ENCODE assay signal across 22 cellular contexts in genomic region chr10:113426181-113426837, GRCh38.
DNase-seq lines count a peak whose midpoint lies in the region; ATAC-seq, FAIRE-seq and TF ChIP-seq lines count a peak whose summit lies in the region.
"Had no signal": no experiment of that assay in that cellular context is flagged by ENCODE, and none has a peak within 500 bp of the region (broad histone marks: within the 10 kb centered on the region; RNA-seq: fewer than 3 reads in every experiment).

No MANE protein-coding gene starts in this region.

- no peak for TF ChIP-seq CTCF in A549 (IDR thresholded peaks at IDR 0.05)
- TF ChIP-seq CTCF in Panc1 (IDR thresholded peaks at IDR 0.05), result no peak
- no peak for TF ChIP-seq CTCF in PC-9 (conservative IDR thresholded peaks at IDR 0.05)

- H3K4me1 ChIP-seq in A549 (peaks cover 12% of the 10 kb centered on the region), Panc1 (ENCODE audit: control insufficient read depth, insufficient read depth, low read length) (no peaks in the 10 kb centered on the region), PC-9 (replicated peaks; ENCODE audit: insufficient read depth) (no peaks in the 10 kb centered on the region)

- FAIRE-seq in A549 (lab: Jason Lieb, UNC), result no peak
- FAIRE-seq: RCC 7860 had no signal

- peaks cover 13% of the 10 kb centered on the region for H3K27me3 ChIP-seq in Panc1 (ENCODE audit: control insufficient read depth, insufficient read depth, low read length)
- H3K27me3 ChIP-seq in PC-9 (ENCODE audit: insufficient read depth, low read depth), result no peaks in the 10 kb centered on the region; the same call in 1 of the 2 replicates
- H3K27me3 ChIP-seq: MG63 had no signal

- no peak for TF ChIP-seq POLR2A in A549 (IDR thresholded peaks at IDR 0.05; ENCODE audit: low read length)

- TF ChIP-seq EP300 in A549 (IDR thresholded peaks at IDR 0.05), result no peak

- DNase-seq in A549 (ENCODE audit: low read depth in 1 of 2, low spot score in 1 of 2) (no peak), COR-L47 (lab: John Stamatoyannopoulos, UW) (peak; percentile 5), NCI-H1417 treated with DMSO at 0.1 percent for 48 hours (lab: John Stamatoyannopoulos, UW) (peak; percentile 18), Panc1 (ENCODE audit: low read depth, low spot score) (no peak), dermis blood vessel endothelial cell (no peak), PC-9 (no peak)
- DNase-seq: C1 segment of cervical spinal cord, DMS 273 treated with DMSO at 0.1 percent for 48 hours, GF-D8, Kasumi-1, MG63, NCI-H1048, NCI-H1930, NCI-H2171 treated with DMSO at 0.1 percent for 48 hours, NCI-H446 treated with DMSO at 0.1 percent for 48 hours, Right ventricle myocardium superior, T-cell, T-helper 9 cell had no signal

- H3K27ac ChIP-seq in A549, result no peak overlapping the region
- H3K27ac ChIP-seq in Panc1 (ENCODE audit: low read length), result no peak overlapping the region
- no peak overlapping the region for H3K27ac ChIP-seq in PC-9

- H3K4me2 ChIP-seq in A549, result peak overlapping the region; percentile 50
- H3K4me2 ChIP-seq in PC-9, result no peak overlapping the region
- H3K4me2 ChIP-seq: GM23338 had no signal

- H3K4me3 ChIP-seq in A549 (no peak overlapping the region), Panc1 (ENCODE audit: low read depth in 2 of 2, low read length in 2 of 2) (no peak overlapping the region), PC-9 (no peak overlapping the region)
- H3K4me3 ChIP-seq: GM23338, MG63 had no signal

- POLR2A ChIA-PET in A549 (lab: Yijun Ruan, JAX), result no interaction called here
- POLR2A ChIA-PET in Panc1 (lab: Charles Lee), result interaction anchor here (0.6 kb wide), 1 partner anchor 852 kb away, joined by 3 read pairs; no protein-coding TSS in a partner anchor
- POLR2A ChIA-PET in PC-9 (lab: Charles Lee; ENCODE audit: unreplicated experiment), result no interaction called here

- intact Hi-C loops in Panc1 (cut with micrococcal nuclease; ENCODE audit: unreplicated experiment), result no loop called here
- intact Hi-C loops in PC-9 (cut with micrococcal nuclease; ENCODE audit: unreplicated experiment), result no loop called here

- WGBS in A549 (ENCODE audit: missing lambda C conversion rate), result 90% methylated on average over 8 of the region's 8 CpGs

- in situ Hi-C loops in Panc1 (cut with HindIII; ENCODE audit: low pct_unique_long_range_greater_than_20kb, low sequenced_read_pairs), result no loop called here

- CTCF ChIA-PET in A549 (lab: Yijun Ruan, JAX), result interaction anchor here (1.0 to 1.4 kb wide), 2 partner anchors 28 to 38 kb away, joined by 3 to 4 read pairs; no protein-coding TSS in a partner anchor
- CTCF ChIA-PET in Panc1 (lab: Charles Lee), result interaction anchor here (0.6 kb wide), 1 partner anchor 160 kb away, joined by 6 read pairs; no protein-coding TSS in a partner anchor
- CTCF ChIA-PET in PC-9 (lab: Charles Lee), result no interaction called here

- H4K20me1 ChIP-seq in PC-9 (ENCODE audit: insufficient read depth), result no peaks in the 10 kb centered on the region

- H3K36me3 ChIP-seq in Panc1 (ENCODE audit: control insufficient read depth, insufficient read depth, low read length) (no peaks in the 10 kb centered on the region), PC-9 (ENCODE audit: low read depth) (no peaks in the 10 kb centered on the region)
- H3K36me3 ChIP-seq: MG63 had no signal

- no peaks in the 10 kb centered on the region for H3K9me2 ChIP-seq in PC-9 (ENCODE audit: insufficient read depth)

- no peaks in the 10 kb centered on the region for H3F3A ChIP-seq in PC-9 (ENCODE audit: insufficient read depth, low read depth)

- H2AFZ ChIP-seq in PC-9, result no peak overlapping the region
- H2AFZ ChIP-seq: GM23338 had no signal

- peaks cover 11% of the 10 kb centered on the region for H3K9me3 ChIP-seq in A549
- no peaks in the 10 kb centered on the region for H3K9me3 ChIP-seq in Panc1 (ENCODE audit: control insufficient read depth, insufficient read depth, low read depth, low read length)
- H3K9me3 ChIP-seq in PC-9 (ENCODE audit: insufficient read depth, low read depth), result no peaks in the 10 kb centered on the region
- H3K9me3 ChIP-seq: MG63 had no signal

- BruUV-seq in Panc1 (replicated peaks; lab: Mats Ljungman, UMichigan), result no TSS peak
- BruUV-seq in PC-9 (replicated peaks; lab: Mats Ljungman, UMichigan), result no TSS peak

- H3K79me2 ChIP-seq in PC-9 (ENCODE audit: low read depth), result no peaks in the 10 kb centered on the region

- ATAC-seq in A549 (no peak; a peak in 1 of 6 replicates), Panc1 (0 out of 2 replicates have a peak, but pooled peaks have one; percentile 30), GM18511 (IDR thresholded peaks at IDR 0.05; ENCODE audit: unreplicated experiment) (no peak), GM19035 (IDR thresholded peaks at IDR 0.05; ENCODE audit: unreplicated experiment) (no peak)
- ATAC-seq: GM23338, T-cell had no signal

- no peak for TF ChIP-seq RAD21 in A549 (conservative IDR thresholded peaks at IDR 0.05 in 1 of 2, IDR thresholded peaks at IDR 0.05 in 1 of 2)

TF ChIP-seq in A549, 52 proteins besides CTCF, POLR2A, EP300 and RAD21:
- TF ChIP-seq ZC3H11A (IDR thresholded peaks at IDR 0.05) (no peak), JUNB (IDR thresholded peaks at IDR 0.05) (no peak), CBX8 (IDR thresholded peaks at IDR 0.05) (no peak), BHLHE40 (IDR thresholded peaks at IDR 0.05; ENCODE audit: low read depth, low read length) (no peak), MAX (IDR thresholded peaks at IDR 0.05) (no peak), RFX5 (IDR thresholded peaks at IDR 0.05) (no peak), NPAS2 (CRISPR knock-in tag; IDR thresholded peaks at IDR 0.05; ENCODE audit: borderline replicate concordance) (no peak), NFE2L2 (conservative IDR thresholded peaks at IDR 0.05; ENCODE audit: low read length) (no peak), MYC (IDR thresholded peaks at IDR 0.05; ENCODE audit: borderline replicate concordance, low read length) (no peak)

Comparison
In these comparisons a context has a peak if more than half of its experiments do, and no peak if none do; other contexts are left out.
1. DNase-seq: peak in COR-L47 (single experiment) and NCI-H1417 treated with DMSO at 0.1 percent for 48 hours (single experiment); none in A549 (0 of 2), Panc1 (single experiment), dermis blood vessel endothelial cell (single experiment) and PC-9 (0 of 2).